ENCODE assay signal across 16 cellular contexts in the genomic region with DNA sequence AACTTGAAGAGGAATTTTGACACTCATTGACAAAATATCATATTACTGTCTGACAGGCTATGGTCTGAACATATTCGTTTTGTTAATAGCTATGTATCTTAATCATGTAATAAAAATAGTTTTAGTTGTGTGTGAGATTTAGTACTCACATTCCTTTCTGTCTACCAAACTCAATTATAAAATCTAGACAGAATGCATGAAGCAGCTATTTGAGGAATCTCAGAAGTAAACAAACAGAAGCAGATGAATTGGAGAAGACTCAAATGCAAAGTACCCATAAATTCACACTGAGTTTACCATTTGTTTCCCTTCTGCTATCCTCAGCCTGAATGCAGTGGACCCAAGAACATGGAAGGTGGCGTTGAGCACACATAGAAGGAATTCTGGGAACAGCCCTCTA.
"Had no signal": no experiment of that assay in that cellular context is flagged by ENCODE, and none has a peak within 500 bp of the region (broad histone marks: within the 10 kb centered on the region; RNA-seq: fewer than 3 reads in every experiment).

No MANE protein-coding gene starts in this region.

- ATAC-seq: left lobe of liver, natural killer cell had no signal

- H3K36me3 ChIP-seq: esophagus squamous epithelium, right atrium auricular region, sigmoid colon, suprapubic skin, thyroid gland had no signal

- H3K9me3 ChIP-seq: esophagus squamous epithelium, right atrium auricular region, sigmoid colon, suprapubic skin, thyroid gland had no signal

- H3K27me3 ChIP-seq: esophagus squamous epithelium, right atrium auricular region, sigmoid colon, suprapubic skin, thyroid gland had no signal

- H3K4me1 ChIP-seq: esophagus squamous epithelium, right atrium auricular region, sigmoid colon, suprapubic skin, thyroid gland had no signal

- DNase-seq: dermis blood vessel endothelial cell; esophagus squamous epithelium; foreskin melanocyte; head of caudate nucleus; hippocampal formation; mammary epithelial cell; natural killer cell; posterior cingulate gyrus; sigmoid colon; small intestine; stimulated activated CD4-positive, alpha-beta T cell treated with anti-CD3 and anti-CD28 coated beads, Interleukin-2, amount 100 ng/mL, for 48 hours; stimulated activated naive CD4-positive, alpha-beta T cell treated with Interleukin-2 at 50 U/mL for 16 hours; thyroid gland had no signal

- H3K27ac ChIP-seq: esophagus squamous epithelium, right atrium auricular region, sigmoid colon, suprapubic skin, thyroid gland had no signal

- H3K4me3 ChIP-seq: esophagus squamous epithelium, right atrium auricular region, sigmoid colon, suprapubic skin, thyroid gland had no signal
